17 cellular contexts compared by ENCODE assay signal in genomic region chr15:92613841-92614240, GRCh38. TPM values are rescaled to one million over a fixed set of nuclear protein-coding genes. Genes with fewer than 3 reads are reported as not detected.
DNase-seq lines count a peak whose midpoint lies in the region; ATAC-seq and TF ChIP-seq lines count a peak whose summit lies in the region.
"Had no signal": no experiment of that assay in that cellular context is flagged by ENCODE, and none has a peak within 500 bp of the region (broad histone marks: within the 10 kb centered on the region; RNA-seq: fewer than 3 reads in every experiment).

No MANE protein-coding gene starts in this region.

- DNase-seq in lower lobe of right lung (no peak), stomach (peak; percentile 23), T-helper 9 cell (no peak), NCI-H1092 treated with DMSO at 0.1 percent for 48 hours (lab: John Stamatoyannopoulos, UW) (no peak), GM23338 (ENCODE audit: low spot score) (no peak)
- DNase-seq: BE2C; CD4-positive, CD25-positive, alpha-beta regulatory T cell; EL; GF-D8; IMR-90; NCI-H1105 treated with DMSO at 0.1 percent for 48 hours; NCI-H446 treated with DMSO at 0.1 percent for 48 hours; NCI-H526 treated with DMSO at 0.1 percent for 48 hours; SHP77 had no signal

- TF ChIP-seq EP300 in stomach (IDR thresholded peaks at IDR 0.05) = no peak

- peaks cover 13% of the 10 kb centered on the region for H3K4me1 Mint-ChIP-seq in GM23338
- H3K4me1 Mint-ChIP-seq: CD4-positive, CD25-positive, alpha-beta regulatory T cell had no signal

- peaks cover 4% of the 10 kb centered on the region for H3K27me3 Mint-ChIP-seq in GM23338 (ENCODE audit: insufficient read depth, low read depth, poor library complexity)
- H3K27me3 Mint-ChIP-seq: CD4-positive, CD25-positive, alpha-beta regulatory T cell had no signal

- no peak for TF ChIP-seq POLR2A in stomach (IDR thresholded peaks at IDR 0.05)

- TF ChIP-seq CTCF in 22Rv1 (IDR thresholded peaks at IDR 0.05) = no peak
- TF ChIP-seq CTCF in VCaP (conservative IDR thresholded peaks at IDR 0.05) = no peak
- TF ChIP-seq CTCF in lower lobe of right lung (IDR thresholded peaks at IDR 0.05) = no peak
- no peak for TF ChIP-seq CTCF in stomach (IDR thresholded peaks at IDR 0.05)
- no peak for TF ChIP-seq CTCF in GM23338 (conservative IDR thresholded peaks at IDR 0.05; ENCODE audit: low read depth in 2 of 2)

- H3K4me1 ChIP-seq in lower lobe of right lung (peaks cover 22% of the 10 kb centered on the region), stomach (peaks cover 51 to 70% (median 53%) of the 10 kb centered on the region in 4 donors), GM23338 (ENCODE audit: insufficient read depth) (0 out of 2 replicates have a peak, but pooled peaks cover 10% of the 10 kb centered on the region)

- no peaks in the 10 kb centered on the region for H3K9me3 Mint-ChIP-seq in GM23338
- H3K9me3 Mint-ChIP-seq: CD4-positive, CD25-positive, alpha-beta regulatory T cell had no signal

- no peak overlapping the region for H3K27ac Mint-ChIP-seq in GM23338
- H3K27ac Mint-ChIP-seq: CD4-positive, CD25-positive, alpha-beta regulatory T cell had no signal

- no peak overlapping the region for H2AFZ ChIP-seq in GM23338

- ATAC-seq in lower lobe of right lung (no peak), GM23338 (no peak)

- H3K4me2 ChIP-seq in GM23338 = no peak overlapping the region
- H3K4me2 ChIP-seq: KMS-11 had no signal

- intact Hi-C loops in lower lobe of right lung (cut with DNase I) = no loop called here
- intact Hi-C loops in stomach (cut with DNase I; ENCODE audit: low total_unique reads) = no loop called here

- H3K36me3 ChIP-seq in lower lobe of right lung = no peaks in the 10 kb centered on the region
- H3K36me3 ChIP-seq in stomach = peaks cover 0 to 1% (median 0%) of the 10 kb centered on the region in 4 donors
- peaks cover 4% of the 10 kb centered on the region; the same call in 1 of the 2 replicates for H3K36me3 ChIP-seq in GM23338 (ENCODE audit: insufficient read depth)
- H3K36me3 ChIP-seq: BE2C had no signal

- no peaks in the 10 kb centered on the region for H3K9me2 ChIP-seq in GM23338 (ENCODE audit: insufficient read depth)

- peaks cover 6% of the 10 kb centered on the region; the same call in 2 of the 3 replicates for H3K36me3 Mint-ChIP-seq in GM23338 (ENCODE audit: low read depth)
- H3K36me3 Mint-ChIP-seq: CD4-positive, CD25-positive, alpha-beta regulatory T cell had no signal

- no peaks in the 10 kb centered on the region for H4K20me1 ChIP-seq in GM23338 (replicated peaks; ENCODE audit: insufficient read depth)

- H3K27me3 ChIP-seq in lower lobe of right lung (ENCODE audit: low read depth) = no peaks in the 10 kb centered on the region
- no peaks in the 10 kb centered on the region for H3K27me3 ChIP-seq in stomach
- H3K27me3 ChIP-seq in GM23338 (ENCODE audit: insufficient read depth) = no peaks in the 10 kb centered on the region
- H3K27me3 ChIP-seq: BE2C had no signal

- H3K27ac ChIP-seq in 22Rv1 (peak overlapping the region; percentile 42; the same call in 1 of the 2 replicates), VCaP (peak overlapping the region; percentile 96), lower lobe of right lung (peak overlapping the region; percentile 72), stomach (peak overlapping the region; percentile 84 to 93 (median 90)), GM23338 (ENCODE audit: low read depth) (no peak overlapping the region)
- H3K27ac ChIP-seq: KMS-11 had no signal

- no peak overlapping the region for H3K4me3 ChIP-seq in lower lobe of right lung
- H3K4me3 ChIP-seq in stomach = no peak overlapping the region
- H3K4me3 ChIP-seq in GM23338 = no peak overlapping the region

- H3K79me2 ChIP-seq in GM23338 (replicated peaks; ENCODE audit: insufficient read depth) = no peaks in the 10 kb centered on the region

- 75 to 84% (median 79%) methylated on average over 3 to 7 of the region's 7 CpGs for WGBS in stomach, 5 donors

- no peaks in the 10 kb centered on the region for H3F3A ChIP-seq in GM23338 (replicated peaks; ENCODE audit: low read depth)

- H3K9me3 ChIP-seq in lower lobe of right lung (no peaks in the 10 kb centered on the region), stomach (no peaks in the 10 kb centered on the region)
- H3K9me3 ChIP-seq: BE2C had no signal

- H3K4me3 Mint-ChIP-seq in GM23338 = no peak overlapping the region
- H3K4me3 Mint-ChIP-seq: CD4-positive, CD25-positive, alpha-beta regulatory T cell had no signal

TF ChIP-seq in GM23338, 12 proteins besides CTCF, POLR2A, EP300 and RAD21 (continues in another document):
- TF ChIP-seq STAT1 (IDR thresholded peaks at IDR 0.05; ENCODE audit: unreplicated experiment) (no peak), JUNB (IDR thresholded peaks at IDR 0.05; ENCODE audit: unreplicated experiment) (no peak), EZH2phosphoT487 (IDR thresholded peaks at IDR 0.05; ENCODE audit: unreplicated experiment) (no peak), NANOG (IDR thresholded peaks at IDR 0.05; ENCODE audit: borderline replicate concordance) (no peak), ZNF462 (CRISPR knock-in tag; IDR thresholded peaks at IDR 0.05) (no peak)

RNA-seq across cellular contexts. Expression of gene FAM174B, which starts 41.7 kb away (rescaled TPM):
- total RNA-seq in lower lobe of right lung = 57.7 TPM
- total RNA-seq in stomach = 10 to 100 TPM; 14.6 to 54.0 (median 36.2) TPM
- 10 to 100 TPM; 21.7 to 30.3 (median 22.7) TPM for polyA plus RNA-seq in stomach
- total RNA-seq in GM23338 (2014; rRNA removed; shearing (Covaris generic)) = 15.0 and 25.1 TPM in 2 replicates
- polyA plus RNA-seq in GM23338 (2016; fragmentation: Nextera tagmentation; extraction: Ambion mirVana) = 21.5 and 21.8 TPM in 2 replicates
